8 cellular contexts compared by ENCODE assay signal in the genomic region with DNA sequence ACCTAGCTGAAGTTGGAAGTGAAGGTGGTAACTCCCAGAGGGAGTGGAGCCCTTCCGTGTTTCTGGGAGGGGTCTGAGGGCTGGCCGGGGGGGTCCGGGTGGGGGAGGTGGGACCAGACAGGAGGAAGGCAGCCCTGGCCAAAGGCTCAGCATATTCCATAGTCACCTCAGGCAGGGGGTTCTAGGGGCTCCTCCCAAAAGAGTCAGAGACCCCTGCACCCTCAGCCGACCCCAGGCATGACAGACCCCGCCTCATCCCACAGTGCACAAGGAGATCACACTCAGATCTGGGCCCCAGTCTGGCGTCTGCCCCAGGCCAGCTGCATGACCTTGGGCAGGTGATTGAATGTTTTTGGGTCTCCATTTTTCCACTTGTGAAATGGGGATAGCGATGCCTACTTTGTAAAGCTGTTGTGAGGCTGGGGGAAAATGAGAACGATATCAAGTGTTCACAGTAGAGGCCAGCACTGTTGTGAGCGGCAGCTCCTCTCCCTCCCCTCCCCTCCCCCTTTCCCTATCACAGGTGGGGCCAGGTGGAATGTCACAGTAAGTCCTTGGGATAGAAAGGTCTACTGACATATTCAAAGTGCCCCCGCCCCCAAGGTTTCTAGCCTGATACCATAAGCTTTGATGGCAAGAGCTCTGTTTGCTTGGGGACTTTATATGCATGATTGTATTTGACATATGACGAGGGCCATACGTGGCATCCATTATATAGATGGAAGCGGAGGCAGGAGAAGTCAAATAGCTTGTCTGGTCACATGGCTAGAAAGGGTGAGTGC. TPM values are rescaled to one million over a fixed set of nuclear protein-coding genes. Genes with fewer than 3 reads are reported as not detected.
DNase-seq lines count a peak whose midpoint lies in the region; ATAC-seq and TF ChIP-seq lines count a peak whose summit lies in the region.

No MANE protein-coding gene starts in this region.

- TF ChIP-seq CTCF in liver (IDR thresholded peaks at IDR 0.05; ENCODE audit: low read depth, low read length, missing input control) (no peak), thyroid gland (IDR thresholded peaks at IDR 0.05) (no peak)

- POLR2A ChIA-PET in activated naive CD8-positive, alpha-beta T cell treated with anti-CD3 and anti-CD28 coated beads, Interleukin-2, amount 10 ng/mL, durations not matched to agents 7 days and 5 days (lab: Charles Lee): interaction anchor here (0.5 to 53.3 kb wide), 10 partner anchors 2 to 627 kb away, joined by 3 to 1812 read pairs (median 11); partner anchors contain the start of genes ANAPC16, ASCC1, DDIT4 and SPOCK2

- H3K27me3 Mint-ChIP-seq in activated CD8-positive, alpha-beta memory T cell treated with anti-CD3 and anti-CD28 coated beads, Interleukin-2, amount 10 ng/mL, durations not matched to agents 7 days and 5 days: no peaks in the 10 kb centered on the region
- no peaks in the 10 kb centered on the region for H3K27me3 Mint-ChIP-seq in activated naive CD8-positive, alpha-beta T cell treated with anti-CD3 and anti-CD28 coated beads, Interleukin-2, amount 10 ng/mL, durations not matched to agents 7 days and 5 days

- intact Hi-C loops in thyroid gland (cut with DNase I): no loop called here

- H3K4me1 Mint-ChIP-seq in activated CD8-positive, alpha-beta memory T cell treated with anti-CD3 and anti-CD28 coated beads, Interleukin-2, amount 10 ng/mL, durations not matched to agents 7 days and 5 days: peaks cover 73% of the 10 kb centered on the region
- H3K4me1 Mint-ChIP-seq in activated naive CD8-positive, alpha-beta T cell treated with anti-CD3 and anti-CD28 coated beads, Interleukin-2, amount 10 ng/mL, durations not matched to agents 7 days and 5 days: peaks cover 60% of the 10 kb centered on the region

- H3K4me3 Mint-ChIP-seq in activated CD8-positive, alpha-beta memory T cell treated with anti-CD3 and anti-CD28 coated beads, Interleukin-2, amount 10 ng/mL, durations not matched to agents 7 days and 5 days: no peak overlapping the region
- H3K4me3 Mint-ChIP-seq in activated naive CD8-positive, alpha-beta T cell treated with anti-CD3 and anti-CD28 coated beads, Interleukin-2, amount 10 ng/mL, durations not matched to agents 7 days and 5 days: peak overlapping the region; percentile 82

- H3K4me3 ChIP-seq in liver (ENCODE audit: low read depth in 1 of 3, low read length in 3 of 3): no peak overlapping the region
- H3K4me3 ChIP-seq in thyroid gland (replicated peaks in 1 of 3): no peak overlapping the region

- H3K9me3 ChIP-seq in liver (ENCODE audit: control insufficient read depth in 4 of 4, low read length in 3 of 4): no peaks in the 10 kb centered on the region
- H3K9me3 ChIP-seq in thyroid gland: no peaks in the 10 kb centered on the region

- CTCF ChIA-PET in activated CD8-positive, alpha-beta memory T cell treated with anti-CD3 and anti-CD28 coated beads, Interleukin-2, amount 10 ng/mL, durations not matched to agents 7 days and 5 days (lab: Charles Lee): interaction anchor here (0.8 to 10.8 kb wide), 14 partner anchors 11 to 234 kb away, joined by 3 to 98 read pairs (median 3); no protein-coding TSS in a partner anchor

- peak overlapping the region; percentile 100 for H3K27ac Mint-ChIP-seq in activated CD8-positive, alpha-beta memory T cell treated with anti-CD3 and anti-CD28 coated beads, Interleukin-2, amount 10 ng/mL, durations not matched to agents 7 days and 5 days
- H3K27ac Mint-ChIP-seq in activated naive CD8-positive, alpha-beta T cell treated with anti-CD3 and anti-CD28 coated beads, Interleukin-2, amount 10 ng/mL, durations not matched to agents 7 days and 5 days: peak overlapping the region; percentile 99

- TF ChIP-seq POLR2A in thyroid gland (IDR thresholded peaks at IDR 0.05): no peak

- 85% methylated on average over 13 of the region's 13 CpGs for WGBS in liver
- WGBS in thyroid gland, 2 donors: 84 to 87% methylated on average over 9 to 10 of the region's 13 CpGs

- TF ChIP-seq RAD21 in liver (IDR thresholded peaks at IDR 0.05): no peak

- H3K4me1 ChIP-seq in liver (ENCODE audit: control insufficient read depth in 4 of 4, insufficient read depth in 4 of 4, low read length in 3 of 4) (peaks cover 17 to 42% (median 31%) of the 10 kb centered on the region in 4 donors), thyroid gland (peaks cover 49 to 63% of the 10 kb centered on the region in 2 donors)

- H3K9me3 Mint-ChIP-seq in activated CD8-positive, alpha-beta memory T cell treated with anti-CD3 and anti-CD28 coated beads, Interleukin-2, amount 10 ng/mL, durations not matched to agents 7 days and 5 days (ENCODE audit: low read depth): no peaks in the 10 kb centered on the region
- H3K9me3 Mint-ChIP-seq in activated naive CD8-positive, alpha-beta T cell treated with anti-CD3 and anti-CD28 coated beads, Interleukin-2, amount 10 ng/mL, durations not matched to agents 7 days and 5 days: no peaks in the 10 kb centered on the region

- no peak for DNase-seq in activated CD8-positive, alpha-beta memory T cell treated with anti-CD3 and anti-CD28 coated beads, Interleukin-2, amount 10 ng/mL, durations not matched to agents 7 days and 5 days
- DNase-seq in activated CD8-positive, alpha-beta memory T cell treated with anti-CD3 and anti-CD28 coated beads, Interleukin-2, amount 50 U/mL, for 4 hours: no peak
- DNase-seq in activated naive CD8-positive, alpha-beta T cell treated with anti-CD3 and anti-CD28 coated beads, Interleukin-2, amount 10 ng/mL, durations not matched to agents 7 days and 5 days: no peak
- DNase-seq in thyroid gland (no peak), HT-29 (ENCODE audit: low spot score) (no peak)

- H3K36me3 ChIP-seq in liver (ENCODE audit: control insufficient read depth in 4 of 4, insufficient read depth in 3 of 4, low read depth in 1 of 4, low read length in 3 of 4) (no peaks in the 10 kb centered on the region), thyroid gland (no peaks in the 10 kb centered on the region)

- H3K27me3 ChIP-seq in liver (ENCODE audit: control insufficient read depth in 4 of 4, insufficient read depth in 4 of 4, low read length in 3 of 4): no peaks in the 10 kb centered on the region
- H3K27me3 ChIP-seq in thyroid gland: no peaks in the 10 kb centered on the region

- no peak for ATAC-seq in activated CD8-positive, alpha-beta memory T cell treated with anti-CD3 and anti-CD28 coated beads, Interleukin-2, amount 10 ng/mL, durations not matched to agents 7 days and 5 days
- ATAC-seq in activated naive CD8-positive, alpha-beta T cell treated with anti-CD3 and anti-CD28 coated beads, Interleukin-2, amount 10 ng/mL, durations not matched to agents 7 days and 5 days (ENCODE audit: low read depth): no peak
- ATAC-seq in HG03378 (IDR thresholded peaks at IDR 0.05; ENCODE audit: unreplicated experiment): no peak
- ATAC-seq in GM21528 (IDR thresholded peaks at IDR 0.05; ENCODE audit: low FRiP score, unreplicated experiment): no peak

- H3K27ac ChIP-seq in liver (ENCODE audit: low read depth in 1 of 2, low read length in 2 of 2) (peak overlapping the region; percentile 93 to 97), thyroid gland (peak overlapping the region; percentile 95 to 97 (median 96))

- no peak overlapping the region for H3K9ac ChIP-seq in liver (ENCODE audit: low read depth in 1 of 2, low read length in 2 of 2)

- peaks cover 8% of the 10 kb centered on the region for H3K36me3 Mint-ChIP-seq in activated CD8-positive, alpha-beta memory T cell treated with anti-CD3 and anti-CD28 coated beads, Interleukin-2, amount 10 ng/mL, durations not matched to agents 7 days and 5 days
- H3K36me3 Mint-ChIP-seq in activated naive CD8-positive, alpha-beta T cell treated with anti-CD3 and anti-CD28 coated beads, Interleukin-2, amount 10 ng/mL, durations not matched to agents 7 days and 5 days: peaks cover 5% of the 10 kb centered on the region

TF ChIP-seq in liver, 16 proteins besides CTCF, POLR2A, EP300 and RAD21 (continues in another document):
- TF ChIP-seq FOXA1 (IDR thresholded peaks at IDR 0.05): no peak
- no peak for TF ChIP-seq YY1 (IDR thresholded peaks at IDR 0.05)
- TF ChIP-seq SP1 (IDR thresholded peaks at IDR 0.05): no peak
- TF ChIP-seq NR2F2 (IDR thresholded peaks at IDR 0.05): no peak

RNA-seq across cellular contexts. Expression of gene DNAJB12, which starts 33.3 kb away (rescaled TPM):
- total RNA-seq in activated CD8-positive, alpha-beta memory T cell treated with anti-CD3 and anti-CD28 coated beads, Interleukin-2, amount 10 ng/mL, durations not matched to agents 7 days and 5 days: 10 to 100 TPM; 25.5 to 31.4 TPM
- total RNA-seq in activated naive CD8-positive, alpha-beta T cell treated with anti-CD3 and anti-CD28 coated beads, Interleukin-2, amount 10 ng/mL, durations not matched to agents 7 days and 5 days: 10 to 100 TPM; 24.3 to 26.5 TPM
- total RNA-seq in liver: 10 to 100 TPM; 17.5 to 22.0 TPM
- polyA plus RNA-seq in liver: 10 to 100 TPM; 15.9 to 20.3 TPM
- total RNA-seq in thyroid gland: 10 to 100 TPM; 31.6 to 49.7 (median 44.1) TPM
- total RNA-seq in HT-29 (2014; rRNA removed; shearing (Covaris generic)): 54.4 and 58.1 TPM in 2 replicates

RNA-seq across cellular contexts. Expression of gene DDIT4, which starts 47.7 kb away (rescaled TPM):
- 100 to 1,000 TPM; 291 to 293 TPM for total RNA-seq in activated CD8-positive, alpha-beta memory T cell treated with anti-CD3 and anti-CD28 coated beads, Interleukin-2, amount 10 ng/mL, durations not matched to agents 7 days and 5 days
- 100 to 1,000 TPM; 150 to 159 TPM for total RNA-seq in activated naive CD8-positive, alpha-beta T cell treated with anti-CD3 and anti-CD28 coated beads, Interleukin-2, amount 10 ng/mL, durations not matched to agents 7 days and 5 days
- total RNA-seq in liver: 10 to 100 TPM; 18.4 to 39.9 TPM
- 10 to 100 TPM; 47.4 to 69.0 TPM for polyA plus RNA-seq in liver
- total RNA-seq in thyroid gland: 100 to 1,000 TPM in 3 of 4 donors, 10 to 100 TPM in 1; 93.0 to 309 (median 134) TPM
- total RNA-seq in HT-29 (2014; rRNA removed; shearing (Covaris generic)): 88.4 and 107 TPM in 2 replicates
